13 cellular contexts compared by ENCODE assay signal in the genomic region with DNA sequence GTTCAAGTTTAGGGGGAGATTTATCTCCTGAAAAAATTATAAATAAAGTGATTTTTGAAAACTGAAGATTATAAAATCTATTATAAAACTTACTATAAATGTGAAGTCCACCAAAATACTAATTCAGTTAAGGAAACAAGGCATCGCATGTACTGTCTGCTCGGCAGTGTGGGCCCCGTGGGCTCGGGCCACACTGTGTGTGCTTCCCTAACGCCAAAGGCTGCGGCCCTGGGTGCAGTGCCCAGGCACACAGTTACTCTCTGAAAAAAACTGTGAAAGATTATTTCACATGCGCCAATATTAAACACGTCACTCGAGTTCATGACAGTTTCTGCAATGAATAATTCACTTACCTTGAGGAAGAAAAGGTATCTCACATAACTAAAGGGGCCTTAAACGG. TPM values are rescaled to one million over a fixed set of nuclear protein-coding genes. Genes with fewer than 3 reads are reported as not detected.
DNase-seq lines count a peak whose midpoint lies in the region; ATAC-seq and TF ChIP-seq lines count a peak whose summit lies in the region.
"Had no signal": no experiment of that assay in that cellular context is flagged by ENCODE, and none has a peak within 500 bp of the region (broad histone marks: within the 10 kb centered on the region; RNA-seq: fewer than 3 reads in every experiment).

No MANE protein-coding gene starts in this region.

- H3K4me1 ChIP-seq in A673 (ENCODE audit: insufficient read depth, low read length, poor library complexity, severe bottlenecking) = peaks cover 20% of the 10 kb centered on the region
- peaks cover 12 to 22% of the 10 kb centered on the region in 2 donors for H3K4me1 ChIP-seq in naive thymus-derived CD4-positive, alpha-beta T cell (ENCODE audit: control insufficient read depth in 2 of 2, insufficient read depth in 2 of 2, low read length in 2 of 2)
- H3K4me1 ChIP-seq in foreskin keratinocyte = peaks cover 9% of the 10 kb centered on the region
- H3K4me1 ChIP-seq in neuronal stem cell (ENCODE audit: control insufficient read depth in 2 of 2, insufficient read depth in 1 of 2, low read depth in 1 of 2, low read length in 2 of 2) = no peaks in the 10 kb centered on the region

- H4K8ac ChIP-seq in neuronal stem cell (ENCODE audit: low read depth, low read length) = no peak overlapping the region

- H3K4me3 Mint-ChIP-seq in CD14-positive monocyte = no peak overlapping the region
- no peak overlapping the region for H3K4me3 Mint-ChIP-seq in activated T-helper 1 cell treated with anti-CD3 and anti-CD28 coated beads, Interleukin-12 subunit alpha, Interleukin-12 subunit beta, Interleukin-2, Interleukin-4 antibody, amounts not matched to agents 30 ng/mL and 10 ng/mL and 1 ng/mL, durations not matched to agents 14 hours and 24 hours and 36 hours
- H3K4me3 Mint-ChIP-seq in naive thymus-derived CD4-positive, alpha-beta T cell = peak overlapping the region; percentile 48 to 83 (median 70)

- no peak overlapping the region for H3K4me2 ChIP-seq in neuronal stem cell (ENCODE audit: insufficient read depth, low read length, poor library complexity, severe bottlenecking)
- H3K4me2 ChIP-seq: KMS-11 had no signal

- H2AFZ ChIP-seq in neuronal stem cell (ENCODE audit: low read length) = no peak overlapping the region

- H3K36me3 Mint-ChIP-seq in CD14-positive monocyte = peaks cover 72 to 82% of the 10 kb centered on the region in 2 donors
- peaks cover 35% of the 10 kb centered on the region for H3K36me3 Mint-ChIP-seq in activated T-helper 1 cell treated with anti-CD3 and anti-CD28 coated beads, Interleukin-12 subunit alpha, Interleukin-12 subunit beta, Interleukin-2, Interleukin-4 antibody, amounts not matched to agents 30 ng/mL and 10 ng/mL and 1 ng/mL, durations not matched to agents 14 hours and 24 hours and 36 hours (ENCODE audit: low read depth)
- H3K36me3 Mint-ChIP-seq in naive thymus-derived CD4-positive, alpha-beta T cell = peaks cover 4 to 44% (median 11%) of the 10 kb centered on the region in 5 donors

- no peak overlapping the region for H4K91ac ChIP-seq in neuronal stem cell (ENCODE audit: low read depth, low read length, poor library complexity)

- TF ChIP-seq CTCF in A673 (conservative IDR thresholded peaks at IDR 0.05; ENCODE audit: low read depth, low read length) (no peak), CD14-positive monocyte (IDR thresholded peaks at IDR 0.05) (no peak), foreskin keratinocyte (conservative IDR thresholded peaks at IDR 0.05) (no peak)

- H3K4me3 ChIP-seq in A673 (ENCODE audit: low read depth, low read length, poor library complexity, severe bottlenecking) = no peak overlapping the region
- no peak overlapping the region for H3K4me3 ChIP-seq in naive thymus-derived CD4-positive, alpha-beta T cell (ENCODE audit: low read length)
- H3K4me3 ChIP-seq in neuronal stem cell (ENCODE audit: low read length in 2 of 2) = no peak overlapping the region

- no peak overlapping the region for H3K14ac ChIP-seq in neuronal stem cell (ENCODE audit: low read length)

- peak overlapping the region in 5 of 7 donors; percentile 15 to 90 (median 76) for H3K27ac Mint-ChIP-seq in CD14-positive monocyte
- H3K27ac Mint-ChIP-seq in activated T-helper 1 cell treated with anti-CD3 and anti-CD28 coated beads, Interleukin-12 subunit alpha, Interleukin-12 subunit beta, Interleukin-2, Interleukin-4 antibody, amounts not matched to agents 30 ng/mL and 10 ng/mL and 1 ng/mL, durations not matched to agents 14 hours and 24 hours and 36 hours = peak overlapping the region; percentile 42
- peak overlapping the region; percentile 80 to 95 (median 92) for H3K27ac Mint-ChIP-seq in naive thymus-derived CD4-positive, alpha-beta T cell

- no peak overlapping the region for H3K18ac ChIP-seq in neuronal stem cell (ENCODE audit: low read length)

- no TSS peak for BruUV-seq in A673 (replicated peaks; lab: Mats Ljungman, UMichigan)

- intact Hi-C loops in A673 (cut with micrococcal nuclease; ENCODE audit: unreplicated experiment) = no loop called here
- intact Hi-C loops in CD14-positive monocyte (cut with micrococcal nuclease) = loop anchor here in 1 of 2 donors (2.0 kb wide), 1 partner anchor 65 kb away; a partner anchor contains a TSS
- intact Hi-C loops in activated T-helper 1 cell treated with anti-CD3 and anti-CD28 coated beads, Interleukin-12 subunit alpha, Interleukin-12 subunit beta, Interleukin-2, Interleukin-4 antibody, amounts not matched to agents 30 ng/mL and 10 ng/mL and 1 ng/mL, durations not matched to agents 14 hours and 24 hours and 36 hours (cut with micrococcal nuclease) = no loop called here
- intact Hi-C loops in naive thymus-derived CD4-positive, alpha-beta T cell (cut with micrococcal nuclease) = loop anchor here in 1 of 2 donors (2.0 to 5.0 kb wide), 3 partner anchors 21 to 73 kb away; a partner anchor contains a TSS

- H3K9me3 ChIP-seq in A673 (ENCODE audit: low read depth, low read length, poor library complexity, severe bottlenecking) (no peaks in the 10 kb centered on the region), neuronal stem cell (replicated peaks in 1 of 2; ENCODE audit: control insufficient read depth in 2 of 2, insufficient read depth in 1 of 2, low read depth in 1 of 2, low read length in 2 of 2) (no peaks in the 10 kb centered on the region)
- no peaks in the 10 kb centered on the region for H3K9me3 ChIP-seq in naive thymus-derived CD4-positive, alpha-beta T cell (ENCODE audit: control insufficient read depth in 2 of 3, low read length in 3 of 3)

- H3K36me3 ChIP-seq in A673 (ENCODE audit: insufficient read depth, low read length, poor library complexity, severe bottlenecking) (peaks cover 65% of the 10 kb centered on the region), neuronal stem cell (replicated peaks in 1 of 2; ENCODE audit: control insufficient read depth in 2 of 2, insufficient read depth in 2 of 2, low read length in 2 of 2) (peaks cover 66 to 99% of the 10 kb centered on the region in 2 donors)
- H3K36me3 ChIP-seq in naive thymus-derived CD4-positive, alpha-beta T cell (ENCODE audit: control insufficient read depth in 2 of 3, insufficient read depth in 3 of 3, low read length in 3 of 3) = peaks cover 3 to 72% (median 9%) of the 10 kb centered on the region in 3 experiments

- H3K27me3 ChIP-seq in A673 (replicated peaks; ENCODE audit: insufficient read depth, low read depth, low read length, poor library complexity) (no peaks in the 10 kb centered on the region), foreskin keratinocyte (no peaks in the 10 kb centered on the region), neuronal stem cell (ENCODE audit: control insufficient read depth in 3 of 3, insufficient read depth in 3 of 3, low read depth in 1 of 3, low read length in 3 of 3) (no peaks in the 10 kb centered on the region)
- H3K27me3 ChIP-seq in naive thymus-derived CD4-positive, alpha-beta T cell (ENCODE audit: control insufficient read depth in 2 of 2, insufficient read depth in 2 of 2, low read length in 2 of 2) = no peaks in the 10 kb centered on the region

- POLR2A ChIA-PET in A673 (lab: Charles Lee; ENCODE audit: low non-redundant PET) = no interaction called here
- POLR2A ChIA-PET in naive thymus-derived CD4-positive, alpha-beta T cell (lab: Charles Lee) = no interaction called here

- no peak overlapping the region for H2BK120ac ChIP-seq in neuronal stem cell (ENCODE audit: low read depth, low read length)

- H3K27ac ChIP-seq in A673 (ENCODE audit: low read depth, low read length, poor library complexity, severe bottlenecking) = peak overlapping the region; percentile 65
- no peak overlapping the region for H3K27ac ChIP-seq in naive thymus-derived CD4-positive, alpha-beta T cell (ENCODE audit: low read depth, low read length)
- H3K27ac ChIP-seq in foreskin keratinocyte = no peak overlapping the region
- no peak overlapping the region for H3K27ac ChIP-seq in neuronal stem cell (replicated peaks; ENCODE audit: low read length)
- H3K27ac ChIP-seq: KMS-11 had no signal

- no peak for ATAC-seq in naive thymus-derived CD4-positive, alpha-beta T cell
- ATAC-seq in GM21423 (IDR thresholded peaks at IDR 0.05; ENCODE audit: unreplicated experiment) (no peak), foreskin keratinocyte (no peak)

- CTCF ChIA-PET in A673 (lab: Charles Lee) = no interaction called here
- CTCF ChIA-PET in naive thymus-derived CD4-positive, alpha-beta T cell (lab: Charles Lee) = interaction anchor here (0.6 to 0.7 kb wide), 2 partner anchors 113 to 258 kb away, joined by 3 read pairs; no protein-coding TSS in a partner anchor

- H2BK15ac ChIP-seq in neuronal stem cell (ENCODE audit: low read length) = no peak overlapping the region

- no peak overlapping the region for H3K4ac ChIP-seq in neuronal stem cell (ENCODE audit: low read length)

- peaks cover 46% of the 10 kb centered on the region for H3K79me1 ChIP-seq in neuronal stem cell (ENCODE audit: low read depth, low read length)

- H3K9ac ChIP-seq in neuronal stem cell (ENCODE audit: low read depth, low read length, poor library complexity) = no peak overlapping the region
- H3K9ac ChIP-seq: KMS-11 had no signal

- H2AK5ac ChIP-seq in neuronal stem cell (ENCODE audit: low read depth, low read length) = no peak overlapping the region

- H3K23ac ChIP-seq in neuronal stem cell (ENCODE audit: low read depth, low read length, poor library complexity) = no peak overlapping the region

- H2BK5ac ChIP-seq in neuronal stem cell (ENCODE audit: low read length) = no peak overlapping the region

- no peaks in the 10 kb centered on the region for H3K27me3 Mint-ChIP-seq in CD14-positive monocyte (ENCODE audit: low read depth in 3 of 3)
- H3K27me3 Mint-ChIP-seq in activated T-helper 1 cell treated with anti-CD3 and anti-CD28 coated beads, Interleukin-12 subunit alpha, Interleukin-12 subunit beta, Interleukin-2, Interleukin-4 antibody, amounts not matched to agents 30 ng/mL and 10 ng/mL and 1 ng/mL, durations not matched to agents 14 hours and 24 hours and 36 hours (ENCODE audit: insufficient read depth) = no peaks in the 10 kb centered on the region
- no peaks in the 10 kb centered on the region for H3K27me3 Mint-ChIP-seq in naive thymus-derived CD4-positive, alpha-beta T cell

- peaks cover 0 to 2% (median 0%) of the 10 kb centered on the region in 7 donors for H3K9me3 Mint-ChIP-seq in CD14-positive monocyte
- H3K9me3 Mint-ChIP-seq in activated T-helper 1 cell treated with anti-CD3 and anti-CD28 coated beads, Interleukin-12 subunit alpha, Interleukin-12 subunit beta, Interleukin-2, Interleukin-4 antibody, amounts not matched to agents 30 ng/mL and 10 ng/mL and 1 ng/mL, durations not matched to agents 14 hours and 24 hours and 36 hours = no peaks in the 10 kb centered on the region
- peaks cover 0 to 2% (median 0%) of the 10 kb centered on the region in 11 donors for H3K9me3 Mint-ChIP-seq in naive thymus-derived CD4-positive, alpha-beta T cell

- no CpG with 5 or more reads among the region's 10 CpGs for WGBS in neuronal stem cell (ENCODE audit: extremely low coverage in 2 of 2, insufficient read length in 2 of 2, insufficient replicate concordance in 1 of 2), 2 donors

- peaks cover 29% of the 10 kb centered on the region for H3K4me1 Mint-ChIP-seq in CD14-positive monocyte
- peaks cover 47% of the 10 kb centered on the region for H3K4me1 Mint-ChIP-seq in activated T-helper 1 cell treated with anti-CD3 and anti-CD28 coated beads, Interleukin-12 subunit alpha, Interleukin-12 subunit beta, Interleukin-2, Interleukin-4 antibody, amounts not matched to agents 30 ng/mL and 10 ng/mL and 1 ng/mL, durations not matched to agents 14 hours and 24 hours and 36 hours (ENCODE audit: low read depth)
- H3K4me1 Mint-ChIP-seq in naive thymus-derived CD4-positive, alpha-beta T cell = peaks cover 34 to 70% (median 59%) of the 10 kb centered on the region in 7 donors

- no peak overlapping the region for H2BK12ac ChIP-seq in neuronal stem cell (ENCODE audit: low read length)

- no peak for DNase-seq in A673 (ENCODE audit: low spot score)
- DNase-seq in CD14-positive monocyte (ENCODE audit: low spot score) = no peak
- DNase-seq in activated T-helper 1 cell treated with anti-CD3 and anti-CD28 coated beads, Interleukin-12 subunit alpha, Interleukin-12 subunit beta, Interleukin-2, Interleukin-4 antibody, amounts not matched to agents 30 ng/mL and 10 ng/mL and 1 ng/mL, durations not matched to agents 14 hours and 24 hours and 36 hours (ENCODE audit: low spot score) = no peak
- no peak for DNase-seq in naive thymus-derived CD4-positive, alpha-beta T cell
- no peak for DNase-seq in NOMO-1 (lab: John Stamatoyannopoulos, UW; ENCODE audit: unreplicated experiment in 2 of 2)
- no peak for DNase-seq in foreskin keratinocyte
- no peak for DNase-seq in neuronal stem cell (ENCODE audit: low spot score)
- DNase-seq: activated CD4-positive, alpha-beta T cell treated with anti-CD3 and anti-CD28 coated beads, Interleukin-2, amount 50 U/mL, for 1 hour; NCI-H1105 treated with DMSO at 0.1 percent for 48 hours; NCI-H226; T-helper 9 cell had no signal

RNA-seq across cellular contexts. Expression of a gene that starts 39.8 kb away (rescaled TPM):
- total RNA-seq in A673 (2021) (47.2 and 51.2 TPM in 2 replicates), foreskin keratinocyte (16.8 and 18.8 TPM in 2 replicates)
- polyA plus RNA-seq in CD14-positive monocyte (under 1 TPM; 0.61 to 0.86 TPM), foreskin keratinocyte (7.6 and 8.5 TPM in 2 replicates)
- total RNA-seq in activated T-helper 1 cell treated with anti-CD3 and anti-CD28 coated beads, Interleukin-12 subunit alpha, Interleukin-12 subunit beta, Interleukin-2, Interleukin-4 antibody, amounts not matched to agents 30 ng/mL and 10 ng/mL and 1 ng/mL, durations not matched to agents 14 hours and 24 hours and 36 hours = 45.5 and 46.8 TPM in 2 replicates
- total RNA-seq in naive thymus-derived CD4-positive, alpha-beta T cell = 100 to 1,000 TPM in 2 of 5 experiments, 10 to 100 TPM in 3; 50.0 to 130 (median 87.7) TPM
- 1 to 10 TPM; 2.8 to 3.4 TPM for polyA plus RNA-seq in naive thymus-derived CD4-positive, alpha-beta T cell
- 21.8 TPM for polyA plus RNA-seq in neuronal stem cell (2013, experiment 1 of 2)
- 22.7 TPM for polyA plus RNA-seq in neuronal stem cell (2013, experiment 2 of 2)

Comparison
In these comparisons a context has a peak if more than half of its experiments do, and no peak if none do; other contexts are left out.
1. H3K27ac Mint-ChIP-seq: peak in every context shown above with its lines; median percentile 92 in naive thymus-derived CD4-positive, alpha-beta T cell; 76 in CD14-positive monocyte; 42 in activated T-helper 1 cell treated with anti-CD3 and anti-CD28 coated beads, Interleukin-12 subunit alpha, Interleukin-12 subunit beta, Interleukin-2, Interleukin-4 antibody, amounts not matched to agents 30 ng/mL and 10 ng/mL and 1 ng/mL, durations not matched to agents 14 hours and 24 hours and 36 hours.
2. H3K4me3 Mint-ChIP-seq: peak in naive thymus-derived CD4-positive, alpha-beta T cell (10 of 10); none in CD14-positive monocyte (0 of 2) and activated T-helper 1 cell treated with anti-CD3 and anti-CD28 coated beads, Interleukin-12 subunit alpha, Interleukin-12 subunit beta, Interleukin-2, Interleukin-4 antibody, amounts not matched to agents 30 ng/mL and 10 ng/mL and 1 ng/mL, durations not matched to agents 14 hours and 24 hours and 36 hours (single experiment).